Comparison of ENCODE assay signal across 17 cellular contexts in the genomic region with DNA sequence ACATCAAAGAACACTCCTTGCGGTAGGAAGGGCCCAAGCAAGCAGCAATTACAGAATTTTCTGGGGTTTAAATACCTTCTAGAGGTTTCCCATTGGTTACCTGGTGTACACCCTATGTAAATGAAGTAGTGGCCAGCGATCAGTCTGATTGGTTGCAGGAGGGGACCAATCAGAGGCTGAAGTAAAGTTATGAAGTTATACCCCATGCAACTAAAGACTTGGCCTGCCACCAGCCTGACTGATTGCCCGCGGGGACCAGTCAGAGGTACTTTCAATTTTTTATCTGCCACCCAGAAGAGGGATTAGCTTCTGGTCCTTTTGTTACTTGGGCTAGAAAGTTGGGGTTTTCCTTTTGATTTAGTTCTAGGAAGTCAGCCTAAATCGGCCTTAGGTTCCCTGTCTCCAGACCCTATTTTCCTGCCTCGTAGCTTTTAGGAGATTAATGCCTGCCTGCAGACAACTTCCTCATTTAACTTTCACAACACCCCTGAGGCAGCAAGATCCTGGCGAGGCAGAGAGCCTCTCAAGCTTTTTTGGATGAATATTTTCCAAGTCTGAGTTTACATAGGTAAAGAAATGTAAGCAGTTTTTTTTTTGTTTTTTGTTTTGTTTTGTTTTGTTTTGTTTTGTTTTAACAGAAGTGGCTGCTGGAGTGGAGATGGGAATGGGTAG. TPM values are rescaled to one million over a fixed set of nuclear protein-coding genes. Genes with fewer than 3 reads are reported as not detected.
DNase-seq lines count a peak whose midpoint lies in the region; ATAC-seq and TF ChIP-seq lines count a peak whose summit lies in the region.
"Had no signal": no experiment of that assay in that cellular context is flagged by ENCODE, and none has a peak within 500 bp of the region (broad histone marks: within the 10 kb centered on the region; RNA-seq: fewer than 3 reads in every experiment).

No MANE protein-coding gene starts in this region.

- no peak overlapping the region for H3K56ac ChIP-seq in H9 (ENCODE audit: insufficient read length, low read depth, low read length)

- ATAC-seq in CD4-positive, alpha-beta T cell (ENCODE audit: poor library complexity) = no peak
- ATAC-seq in HG03521 (IDR thresholded peaks at IDR 0.05; ENCODE audit: unreplicated experiment) (no peak), GM18519 (IDR thresholded peaks at IDR 0.05; ENCODE audit: low FRiP score, unreplicated experiment) (no peak)
- ATAC-seq: gastroesophageal sphincter, left lobe of liver had no signal

- H3K23ac ChIP-seq in H9 (ENCODE audit: insufficient read length, low read depth, low read length) (no peak overlapping the region), mesenchymal stem cell (ENCODE audit: low read length in 2 of 2) (no peak overlapping the region)

- CTCF ChIA-PET in CD4-positive, alpha-beta T cell (lab: Charles Lee) = no interaction called here
- CTCF ChIA-PET in RWPE1 (lab: Yijun Ruan, JAX) = no interaction called here

- no peaks in the 10 kb centered on the region for H3K4me1 ChIP-seq in H9 (ENCODE audit: insufficient read depth, low read length)
- H3K4me1 ChIP-seq in mesenchymal stem cell (ENCODE audit: control insufficient read depth, insufficient read depth, low read depth, low read length) = peaks cover 7% of the 10 kb centered on the region
- H3K4me1 ChIP-seq in ascending aorta = peaks cover 3 to 24% of the 10 kb centered on the region in 2 donors
- H3K4me1 ChIP-seq: parathyroid adenoma had no signal

- no peak overlapping the region for H3K27ac ChIP-seq in CD4-positive, alpha-beta T cell (ENCODE audit: low read depth, low read length)
- H3K27ac ChIP-seq in H9 (ENCODE audit: insufficient read length, low read depth, low read length) (no peak overlapping the region), RWPE1 (peak overlapping the region; percentile 68; the same call in 1 of the 2 replicates), mesenchymal stem cell (ENCODE audit: low read length, poor library complexity, severe bottlenecking) (no peak overlapping the region), ascending aorta (no peak overlapping the region)
- H3K27ac ChIP-seq: parathyroid adenoma had no signal

- H3K4me3 Mint-ChIP-seq in CD4-positive, alpha-beta T cell = peak overlapping the region; percentile 35
- no peak overlapping the region for H3K4me3 Mint-ChIP-seq in H9

- H3K4me3 ChIP-seq in mesenchymal stem cell (ENCODE audit: insufficient read depth in 1 of 2, low read depth in 1 of 2, low read length in 2 of 2) (no peak overlapping the region), ascending aorta (no peak overlapping the region)
- H3K4me3 ChIP-seq: gastroesophageal sphincter had no signal

- H4K20me1 ChIP-seq in H9 (ENCODE audit: control insufficient read depth, insufficient read depth, insufficient read length) = no peaks in the 10 kb centered on the region

- H3K9me3 ChIP-seq in CD4-positive, alpha-beta T cell (ENCODE audit: control insufficient read depth, low read length) = no peaks in the 10 kb centered on the region
- no peaks in the 10 kb centered on the region for H3K9me3 ChIP-seq in H9 (ENCODE audit: control insufficient read depth, low read depth, low read length)
- H3K9me3 ChIP-seq in mesenchymal stem cell (ENCODE audit: control insufficient read depth, low read length) = no peaks in the 10 kb centered on the region
- H3K9me3 ChIP-seq in ascending aorta = no peaks in the 10 kb centered on the region
- H3K9me3 ChIP-seq: adrenal gland, gastroesophageal sphincter had no signal

- H3K27me3 ChIP-seq in CD4-positive, alpha-beta T cell (ENCODE audit: control insufficient read depth, insufficient read depth, low read length) = no peaks in the 10 kb centered on the region
- H3K27me3 ChIP-seq in H9 (ENCODE audit: insufficient read depth, low read length) = no peaks in the 10 kb centered on the region
- peaks cover 0 to 30% of the 10 kb centered on the region in 2 experiments for H3K27me3 ChIP-seq in mesenchymal stem cell (ENCODE audit: control insufficient read depth in 1 of 2, insufficient read depth in 1 of 2, low read length in 2 of 2)
- no peaks in the 10 kb centered on the region for H3K27me3 ChIP-seq in ascending aorta
- H3K27me3 ChIP-seq: adrenal gland, gastroesophageal sphincter had no signal

- H3K4me2 ChIP-seq in H9 (ENCODE audit: insufficient read depth, insufficient read length, low read length) = no peak overlapping the region
- H3K4me2 ChIP-seq in mesenchymal stem cell (ENCODE audit: low read length, poor library complexity, severe bottlenecking) = peak overlapping the region; percentile 28

- H4K91ac ChIP-seq in H9 (ENCODE audit: insufficient read length, low read depth, low read length) = no peak overlapping the region
- no peak overlapping the region for H4K91ac ChIP-seq in mesenchymal stem cell (ENCODE audit: low read length)

- H2AK5ac ChIP-seq in H9 (ENCODE audit: insufficient read length, low read length) (no peak overlapping the region), mesenchymal stem cell (ENCODE audit: low read length, severe bottlenecking) (no peak overlapping the region)

- no peak overlapping the region for H3K18ac ChIP-seq in H9 (ENCODE audit: insufficient read length, low read depth, low read length)
- no peak overlapping the region for H3K18ac ChIP-seq in mesenchymal stem cell (ENCODE audit: low read depth in 1 of 2, low read length in 2 of 2)

- peaks cover 5% of the 10 kb centered on the region for H3K23me2 ChIP-seq in H9 (ENCODE audit: insufficient read length, low read depth, low read length, poor library complexity, severe bottlenecking)

- H2BK5ac ChIP-seq in H9 (ENCODE audit: insufficient read length, low read length) (no peak overlapping the region), mesenchymal stem cell (ENCODE audit: low read depth, low read length, poor library complexity, severe bottlenecking) (no peak overlapping the region)

- H3K4ac ChIP-seq in H9 (ENCODE audit: low read depth, low read length) = no peak overlapping the region
- no peak overlapping the region for H3K4ac ChIP-seq in mesenchymal stem cell (ENCODE audit: low read depth in 1 of 2, low read length in 2 of 2)

- H2BK120ac ChIP-seq in H9 (ENCODE audit: low read depth, low read length, poor library complexity, severe bottlenecking) (no peak overlapping the region), mesenchymal stem cell (ENCODE audit: low read depth, low read length) (no peak overlapping the region)

- H2BK20ac ChIP-seq in H9 (ENCODE audit: low read depth, low read length, poor library complexity, severe bottlenecking) = no peak overlapping the region

- H3T11ph ChIP-seq in H9 (ENCODE audit: low read length) = no peak overlapping the region

- H3K9me3 Mint-ChIP-seq in CD4-positive, alpha-beta T cell = no peaks in the 10 kb centered on the region
- no peaks in the 10 kb centered on the region for H3K9me3 Mint-ChIP-seq in H9
- H3K9me3 Mint-ChIP-seq: T-helper 1 cell treated with Interleukin-12 subunit alpha and Interleukin-12 subunit beta and Interleukin-4 antibody, amounts not matched to agents 30 μg/mL and 1 μg/mL, for 36 hours had no signal

- H3K79me1 ChIP-seq in H9 (ENCODE audit: insufficient read depth, low read depth, low read length, poor library complexity, severe bottlenecking) (peaks cover 13% of the 10 kb centered on the region), mesenchymal stem cell (replicated peaks; ENCODE audit: low read length, poor library complexity, severe bottlenecking) (no peaks in the 10 kb centered on the region)

- DNase-seq in CD4-positive, alpha-beta T cell = no peak
- peak; percentile 33 for DNase-seq in H9
- DNase-seq in RWPE1 (ENCODE audit: low spot score) = no peak
- no peak for DNase-seq in mesenchymal stem cell
- DNase-seq in ascending aorta (ENCODE audit: low spot score in 2 of 2) = no peak
- DNase-seq in A172 (ENCODE audit: low spot score) = no peak
- DNase-seq: NCI-H524; stimulated activated CD4-positive, alpha-beta T cell treated with anti-CD3 and anti-CD28 coated beads, Interleukin-2, amount 100 ng/mL, for 24 hours; stimulated activated naive CD4-positive, alpha-beta T cell treated with Interleukin-2 at 50 U/mL for 16 hours had no signal

- no peak overlapping the region for H2BK15ac ChIP-seq in H9 (ENCODE audit: low read depth, low read length)
- no peak overlapping the region for H2BK15ac ChIP-seq in mesenchymal stem cell (ENCODE audit: low read depth, poor library complexity, severe bottlenecking)

- H3K27ac Mint-ChIP-seq in CD4-positive, alpha-beta T cell = no peak overlapping the region
- no peak overlapping the region for H3K27ac Mint-ChIP-seq in H9

- POLR2A ChIA-PET in CD4-positive, alpha-beta T cell (lab: Charles Lee) = no interaction called here
- POLR2A ChIA-PET in RWPE1 (lab: Yijun Ruan, JAX; ENCODE audit: low non-redundant PET) = no interaction called here

- no peak overlapping the region for H4K5ac ChIP-seq in H9 (ENCODE audit: insufficient read length, low read depth, low read length)

- H3K79me2 ChIP-seq in H9 (ENCODE audit: insufficient read depth, low read length) = peaks cover 22% of the 10 kb centered on the region; the same call in 1 of the 2 replicates

- peaks cover 4 to 5% of the 10 kb centered on the region in 2 experiments for H3K36me3 ChIP-seq in mesenchymal stem cell (ENCODE audit: control insufficient read depth in 1 of 2, insufficient read depth in 2 of 2, low read depth in 1 of 2, low read length in 2 of 2)
- peaks cover 0 to 1% of the 10 kb centered on the region in 2 donors for H3K36me3 ChIP-seq in ascending aorta
- H3K36me3 ChIP-seq: adrenal gland, gastroesophageal sphincter had no signal

- WGBS in H9 (ENCODE audit: extremely low coverage, insufficient read length, low lambda C conversion rate) = no CpG with 5 or more reads among the region's 7 CpGs
- WGBS in mesenchymal stem cell = 91% methylated on average over 7 of the region's 7 CpGs

- intact Hi-C loops in CD4-positive, alpha-beta T cell (cut with DNase I, micrococcal nuclease) = loop anchor here (5.0 to 10.0 kb wide), 5 partner anchors 62 to 192 kb away; a partner anchor contains a TSS
- intact Hi-C loops in ascending aorta (cut with DNase I) = loop anchor here (5.0 to 10.0 kb wide), 6 partner anchors 57 to 690 kb away; a partner anchor contains a TSS

- H3K14ac ChIP-seq in H9 (ENCODE audit: insufficient read depth, low read length) = no peak overlapping the region
- no peak overlapping the region for H3K14ac ChIP-seq in mesenchymal stem cell (ENCODE audit: low read length in 2 of 2)

- H4K8ac ChIP-seq in H9 (replicated peaks; ENCODE audit: insufficient read length, low read depth, low read length) (no peak overlapping the region), mesenchymal stem cell (ENCODE audit: low read length) (no peak overlapping the region)

- H2AFZ ChIP-seq in H9 (ENCODE audit: low read length) (no peak overlapping the region), mesenchymal stem cell (ENCODE audit: low read depth, low read length) (no peak overlapping the region)

- peaks cover 39% of the 10 kb centered on the region for H3K4me1 Mint-ChIP-seq in CD4-positive, alpha-beta T cell (ENCODE audit: low read depth)
- H3K4me1 Mint-ChIP-seq in H9 = peaks cover 31 to 34% of the 10 kb centered on the region in 2 experiments

- H3K36me3 Mint-ChIP-seq in CD4-positive, alpha-beta T cell (ENCODE audit: low read depth) = peaks cover 25% of the 10 kb centered on the region
- peaks cover 0 to 8% (median 2%) of the 10 kb centered on the region in 3 experiments; a peak in 4 of 7 replicates for H3K36me3 Mint-ChIP-seq in H9 (ENCODE audit: insufficient read depth in 1 of 3, low read depth in 3 of 3)

- H3K27me3 Mint-ChIP-seq in CD4-positive, alpha-beta T cell = no peaks in the 10 kb centered on the region
- peaks cover 8% of the 10 kb centered on the region for H3K27me3 Mint-ChIP-seq in H9 (ENCODE audit: low read depth)

- no peak for TF ChIP-seq CTCF in CD4-positive, alpha-beta T cell (IDR thresholded peaks at IDR 0.05)
- TF ChIP-seq CTCF in H9 (conservative IDR thresholded peaks at IDR 0.05) = no peak
- no peak for TF ChIP-seq CTCF in RWPE1 (conservative IDR thresholded peaks at IDR 0.05; ENCODE audit: low read depth)
- no peak for TF ChIP-seq CTCF in ascending aorta (IDR thresholded peaks at IDR 0.05)

- no peak overlapping the region for H2BK12ac ChIP-seq in H9 (ENCODE audit: insufficient read length, low read depth, low read length)
- no peak overlapping the region for H2BK12ac ChIP-seq in mesenchymal stem cell (ENCODE audit: low read length in 2 of 2)

- H3K9ac ChIP-seq in H9 (ENCODE audit: extremely low read depth, insufficient read length, low read length) (no peak overlapping the region), mesenchymal stem cell (ENCODE audit: low read length) (no peak overlapping the region)
- H3K9ac ChIP-seq: parathyroid adenoma had no signal

RNA-seq across cellular contexts. Expression of a gene that starts 1.5 kb away (rescaled TPM):
- 10 to 100 TPM; 30.5 to 32.0 TPM for total RNA-seq in CD4-positive, alpha-beta T cell
- 95.0 and 98.5 TPM in 2 replicates for total RNA-seq in H9 (2021)
- 115 TPM for polyA plus RNA-seq in mesenchymal stem cell (2013, experiment 1 of 2)
- polyA plus RNA-seq in mesenchymal stem cell (2013, experiment 2 of 2) = 112 TPM
- 79.7 TPM for total RNA-seq in ascending aorta
- 111 and 127 TPM in 2 replicates for total RNA-seq in A172 (2014; rRNA removed; shearing (Covaris generic))

RNA-seq across cellular contexts. Expression of a gene that starts 32.4 kb away (rescaled TPM):
- not detected for total RNA-seq in CD4-positive, alpha-beta T cell
- 1.4 and 1.5 TPM in 2 replicates for total RNA-seq in H9 (2021)
- polyA plus RNA-seq in mesenchymal stem cell (2013, experiment 1 of 2) = 101 TPM
- 99.5 TPM for polyA plus RNA-seq in mesenchymal stem cell (2013, experiment 2 of 2)
- 134 TPM for total RNA-seq in ascending aorta
- total RNA-seq in A172 (2014; rRNA removed; shearing (Covaris generic)) = not detected in 2 replicates
- total RNA-seq: dermis microvascular lymphatic vessel endothelial cell had no signal

RNA-seq across cellular contexts. Expression of a gene that starts 59.5 kb away (rescaled TPM):
- 10 to 100 TPM; 22.2 to 24.1 TPM for total RNA-seq in CD4-positive, alpha-beta T cell
- total RNA-seq in H9 (2021) = 21.8 and 24.7 TPM in 2 replicates
- 3.7 TPM for polyA plus RNA-seq in mesenchymal stem cell (2013, experiment 1 of 2)
- 3.4 TPM for polyA plus RNA-seq in mesenchymal stem cell (2013, experiment 2 of 2)
- 22.7 TPM for total RNA-seq in ascending aorta
- 6.5 and 9.9 TPM in 2 replicates for total RNA-seq in A172 (2014; rRNA removed; shearing (Covaris generic))

Comparison
In these comparisons a context has a peak if more than half of its experiments do, and no peak if none do; other contexts are left out.
1. RNA of a gene that starts 32.4 kb away (total RNA-seq): 134 TPM in ascending aorta (single experiment); 1.4 to 1.5 TPM in H9, not detected in CD4-positive, alpha-beta T cell and not detected in A172; every median in the first group is over 10 times any median in the second.